In the genomic region with DNA sequence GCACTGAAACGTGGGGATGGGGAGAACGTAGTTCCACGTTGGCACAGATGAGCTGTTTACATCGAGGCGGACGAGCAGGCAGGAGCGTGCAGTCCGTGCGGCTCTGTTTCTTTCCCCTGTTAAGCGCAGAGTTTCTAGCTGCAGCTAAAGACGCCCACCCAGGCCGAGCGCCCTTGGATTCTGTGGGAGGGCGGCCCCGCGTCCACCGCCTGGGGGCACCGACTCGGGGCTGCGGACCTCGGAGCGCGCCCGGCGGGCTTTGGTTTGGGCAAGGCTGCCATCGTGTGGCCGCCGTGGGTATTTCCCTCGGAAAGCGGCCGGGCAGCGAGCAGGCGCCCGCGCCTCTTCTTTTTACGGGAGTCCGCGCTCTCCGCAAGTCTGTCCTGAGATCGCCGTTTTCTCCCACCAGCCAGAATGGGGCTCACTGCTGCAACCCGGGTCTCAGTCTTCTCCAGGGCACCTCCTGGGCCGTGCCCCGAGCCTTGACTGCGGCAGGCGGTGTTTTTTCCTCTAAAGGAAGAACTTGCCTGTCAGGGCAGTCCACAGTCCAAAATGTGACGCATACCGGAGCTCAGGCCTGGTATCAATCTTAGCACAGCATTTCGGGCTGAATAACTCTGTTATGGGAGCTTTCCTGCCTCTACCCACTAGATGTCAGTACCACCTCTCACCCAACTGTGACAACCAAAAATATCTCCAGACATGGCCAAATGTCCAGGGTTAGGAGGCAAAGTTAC, we compare ENCODE assay signal across 1 cellular context.
TF ChIP-seq lines count a peak whose summit lies in the region.

No MANE protein-coding gene starts in this region.

TF ChIP-seq in HepG2, 621 proteins besides CTCF, POLR2A, EP300 and RAD21 (continued from another document and continues in another):
- no peak for TF ChIP-seq TBX3 (IDR thresholded peaks at IDR 0.05; ENCODE audit: borderline replicate concordance)
- TF ChIP-seq PHF21A (CRISPR knock-in tag; IDR thresholded peaks at IDR 0.05) = no peak; the same call in 1 of the 2 replicates
- TF ChIP-seq, protein P1, sequence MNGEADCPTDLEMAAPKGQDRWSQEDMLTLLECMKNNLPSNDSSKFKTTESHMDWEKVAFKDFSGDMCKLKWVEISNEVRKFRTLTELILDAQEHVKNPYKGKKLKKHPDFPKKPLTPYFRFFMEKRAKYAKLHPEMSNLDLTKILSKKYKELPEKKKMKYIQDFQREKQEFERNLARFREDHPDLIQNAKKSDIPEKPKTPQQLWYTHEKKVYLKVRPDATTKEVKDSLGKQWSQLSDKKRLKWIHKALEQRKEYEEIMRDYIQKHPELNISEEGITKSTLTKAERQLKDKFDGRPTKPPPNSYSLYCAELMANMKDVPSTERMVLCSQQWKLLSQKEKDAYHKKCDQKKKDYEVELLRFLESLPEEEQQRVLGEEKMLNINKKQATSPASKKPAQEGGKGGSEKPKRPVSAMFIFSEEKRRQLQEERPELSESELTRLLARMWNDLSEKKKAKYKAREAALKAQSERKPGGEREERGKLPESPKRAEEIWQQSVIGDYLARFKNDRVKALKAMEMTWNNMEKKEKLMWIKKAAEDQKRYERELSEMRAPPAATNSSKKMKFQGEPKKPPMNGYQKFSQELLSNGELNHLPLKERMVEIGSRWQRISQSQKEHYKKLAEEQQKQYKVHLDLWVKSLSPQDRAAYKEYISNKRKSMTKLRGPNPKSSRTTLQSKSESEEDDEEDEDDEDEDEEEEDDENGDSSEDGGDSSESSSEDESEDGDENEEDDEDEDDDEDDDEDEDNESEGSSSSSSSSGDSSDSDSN (CRISPR knock-in tag; IDR thresholded peaks at IDR 0.05) = peak; percentile 27; the same call in 1 of the 2 replicates
- no peak for TF ChIP-seq ZNF343 (CRISPR knock-in tag; IDR thresholded peaks at IDR 0.05)
- TF ChIP-seq, protein P2, sequence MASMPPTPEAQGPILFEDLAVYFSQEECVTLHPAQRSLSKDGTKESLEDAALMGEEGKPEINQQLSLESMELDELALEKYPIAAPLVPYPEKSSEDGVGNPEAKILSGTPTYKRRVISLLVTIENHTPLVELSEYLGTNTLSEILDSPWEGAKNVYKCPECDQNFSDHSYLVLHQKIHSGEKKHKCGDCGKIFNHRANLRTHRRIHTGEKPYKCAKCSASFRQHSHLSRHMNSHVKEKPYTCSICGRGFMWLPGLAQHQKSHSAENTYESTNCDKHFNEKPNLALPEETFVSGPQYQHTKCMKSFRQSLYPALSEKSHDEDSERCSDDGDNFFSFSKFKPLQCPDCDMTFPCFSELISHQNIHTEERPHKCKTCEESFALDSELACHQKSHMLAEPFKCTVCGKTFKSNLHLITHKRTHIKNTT (CRISPR knock-in tag; IDR thresholded peaks at IDR 0.05) = no peak
- TF ChIP-seq ZKSCAN8 (CRISPR knock-in tag; IDR thresholded peaks at IDR 0.05; ENCODE audit: borderline replicate concordance) = no peak
- TF ChIP-seq HNRNPL (IDR thresholded peaks at IDR 0.05; ENCODE audit: low read depth, low read length) = no peak
- TF ChIP-seq HOXA3 (CRISPR knock-in tag; IDR thresholded peaks at IDR 0.05) = no peak
- TF ChIP-seq, protein P3, sequence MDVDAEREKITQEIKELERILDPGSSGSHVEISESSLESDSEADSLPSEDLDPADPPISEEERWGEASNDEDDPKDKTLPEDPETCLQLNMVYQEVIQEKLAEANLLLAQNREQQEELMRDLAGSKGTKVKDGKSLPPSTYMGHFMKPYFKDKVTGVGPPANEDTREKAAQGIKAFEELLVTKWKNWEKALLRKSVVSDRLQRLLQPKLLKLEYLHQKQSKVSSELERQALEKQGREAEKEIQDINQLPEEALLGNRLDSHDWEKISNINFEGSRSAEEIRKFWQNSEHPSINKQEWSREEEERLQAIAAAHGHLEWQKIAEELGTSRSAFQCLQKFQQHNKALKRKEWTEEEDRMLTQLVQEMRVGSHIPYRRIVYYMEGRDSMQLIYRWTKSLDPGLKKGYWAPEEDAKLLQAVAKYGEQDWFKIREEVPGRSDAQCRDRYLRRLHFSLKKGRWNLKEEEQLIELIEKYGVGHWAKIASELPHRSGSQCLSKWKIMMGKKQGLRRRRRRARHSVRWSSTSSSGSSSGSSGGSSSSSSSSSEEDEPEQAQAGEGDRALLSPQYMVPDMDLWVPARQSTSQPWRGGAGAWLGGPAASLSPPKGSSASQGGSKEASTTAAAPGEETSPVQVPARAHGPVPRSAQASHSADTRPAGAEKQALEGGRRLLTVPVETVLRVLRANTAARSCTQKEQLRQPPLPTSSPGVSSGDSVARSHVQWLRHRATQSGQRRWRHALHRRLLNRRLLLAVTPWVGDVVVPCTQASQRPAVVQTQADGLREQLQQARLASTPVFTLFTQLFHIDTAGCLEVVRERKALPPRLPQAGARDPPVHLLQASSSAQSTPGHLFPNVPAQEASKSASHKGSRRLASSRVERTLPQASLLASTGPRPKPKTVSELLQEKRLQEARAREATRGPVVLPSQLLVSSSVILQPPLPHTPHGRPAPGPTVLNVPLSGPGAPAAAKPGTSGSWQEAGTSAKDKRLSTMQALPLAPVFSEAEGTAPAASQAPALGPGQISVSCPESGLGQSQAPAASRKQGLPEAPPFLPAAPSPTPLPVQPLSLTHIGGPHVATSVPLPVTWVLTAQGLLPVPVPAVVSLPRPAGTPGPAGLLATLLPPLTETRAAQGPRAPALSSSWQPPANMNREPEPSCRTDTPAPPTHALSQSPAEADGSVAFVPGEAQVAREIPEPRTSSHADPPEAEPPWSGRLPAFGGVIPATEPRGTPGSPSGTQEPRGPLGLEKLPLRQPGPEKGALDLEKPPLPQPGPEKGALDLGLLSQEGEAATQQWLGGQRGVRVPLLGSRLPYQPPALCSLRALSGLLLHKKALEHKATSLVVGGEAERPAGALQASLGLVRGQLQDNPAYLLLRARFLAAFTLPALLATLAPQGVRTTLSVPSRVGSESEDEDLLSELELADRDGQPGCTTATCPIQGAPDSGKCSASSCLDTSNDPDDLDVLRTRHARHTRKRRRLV (CRISPR knock-in tag; IDR thresholded peaks at IDR 0.05) = no peak
- no peak for TF ChIP-seq ONECUT2 (CRISPR knock-in tag; IDR thresholded peaks at IDR 0.05)
- no peak for TF ChIP-seq ZNF331 (CRISPR knock-in tag; IDR thresholded peaks at IDR 0.05)
- TF ChIP-seq NFRKB (IDR thresholded peaks at IDR 0.05) = no peak
- peak; percentile 47; the same call in 1 of the 2 replicates for TF ChIP-seq SALL1 (CRISPR knock-in tag; IDR thresholded peaks at IDR 0.05)
- no peak for TF ChIP-seq ZIK1 (CRISPR knock-in tag; IDR thresholded peaks at IDR 0.05; ENCODE audit: borderline replicate concordance, low read depth)
- peak; percentile 59; the same call in 1 of the 2 replicates for TF ChIP-seq ZNF205 (CRISPR knock-in tag; IDR thresholded peaks at IDR 0.05)
- TF ChIP-seq, protein P4, sequence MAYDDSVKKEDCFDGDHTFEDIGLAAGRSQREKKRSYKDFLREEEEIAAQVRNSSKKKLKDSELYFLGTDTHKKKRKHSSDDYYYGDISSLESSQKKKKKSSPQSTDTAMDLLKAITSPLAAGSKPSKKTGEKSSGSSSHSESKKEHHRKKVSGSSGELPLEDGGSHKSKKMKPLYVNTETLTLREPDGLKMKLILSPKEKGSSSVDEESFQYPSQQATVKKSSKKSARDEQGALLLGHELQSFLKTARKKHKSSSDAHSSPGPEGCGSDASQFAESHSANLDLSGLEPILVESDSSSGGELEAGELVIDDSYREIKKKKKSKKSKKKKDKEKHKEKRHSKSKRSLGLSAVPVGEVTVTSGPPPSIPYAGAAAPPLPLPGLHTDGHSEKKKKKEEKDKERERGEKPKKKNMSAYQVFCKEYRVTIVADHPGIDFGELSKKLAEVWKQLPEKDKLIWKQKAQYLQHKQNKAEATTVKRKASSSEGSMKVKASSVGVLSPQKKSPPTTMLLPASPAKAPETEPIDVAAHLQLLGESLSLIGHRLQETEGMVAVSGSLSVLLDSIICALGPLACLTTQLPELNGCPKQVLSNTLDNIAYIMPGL (CRISPR knock-in tag; IDR thresholded peaks at IDR 0.05; ENCODE audit: borderline replicate concordance in 1 of 2, low read depth in 1 of 2) = peak; percentile 58 to 78; a peak in 3 of 4 replicates
- TF ChIP-seq DMAP1 (CRISPR knock-in tag; IDR thresholded peaks at IDR 0.05) = no peak
- no peak for TF ChIP-seq HES4 (CRISPR knock-in tag; IDR thresholded peaks at IDR 0.05; ENCODE audit: borderline replicate concordance)
- no peak for TF ChIP-seq FOXP1 (IDR thresholded peaks at IDR 0.05)
- no peak for TF ChIP-seq FOXP1 (CRISPR knock-in tag; IDR thresholded peaks at IDR 0.05)
- TF ChIP-seq, protein P5, sequence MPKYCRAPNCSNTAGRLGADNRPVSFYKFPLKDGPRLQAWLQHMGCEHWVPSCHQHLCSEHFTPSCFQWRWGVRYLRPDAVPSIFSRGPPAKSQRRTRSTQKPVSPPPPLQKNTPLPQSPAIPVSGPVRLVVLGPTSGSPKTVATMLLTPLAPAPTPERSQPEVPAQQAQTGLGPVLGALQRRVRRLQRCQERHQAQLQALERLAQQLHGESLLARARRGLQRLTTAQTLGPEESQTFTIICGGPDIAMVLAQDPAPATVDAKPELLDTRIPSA (CRISPR knock-in tag; IDR thresholded peaks at IDR 0.05; ENCODE audit: borderline replicate concordance) = no peak
- TF ChIP-seq, protein P6, sequence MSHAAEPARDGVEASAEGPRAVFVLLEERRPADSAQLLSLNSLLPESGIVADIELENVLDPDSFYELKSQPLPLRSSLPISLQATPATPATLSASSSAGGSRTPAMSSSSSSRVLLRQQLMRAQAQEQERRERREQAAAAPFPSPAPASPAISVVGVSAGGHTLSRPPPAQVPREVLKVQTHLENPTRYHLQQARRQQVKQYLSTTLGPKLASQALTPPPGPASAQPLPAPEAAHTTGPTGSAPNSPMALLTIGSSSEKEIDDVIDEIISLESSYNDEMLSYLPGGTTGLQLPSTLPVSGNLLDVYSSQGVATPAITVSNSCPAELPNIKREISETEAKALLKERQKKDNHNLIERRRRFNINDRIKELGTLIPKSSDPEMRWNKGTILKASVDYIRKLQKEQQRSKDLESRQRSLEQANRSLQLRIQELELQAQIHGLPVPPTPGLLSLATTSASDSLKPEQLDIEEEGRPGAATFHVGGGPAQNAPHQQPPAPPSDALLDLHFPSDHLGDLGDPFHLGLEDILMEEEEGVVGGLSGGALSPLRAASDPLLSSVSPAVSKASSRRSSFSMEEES (CRISPR knock-in tag; IDR thresholded peaks at IDR 0.05) = no peak
- TF ChIP-seq KDM3A (CRISPR knock-in tag; IDR thresholded peaks at IDR 0.05; ENCODE audit: low read depth) = no peak
- no peak for TF ChIP-seq KAT7 (CRISPR knock-in tag; IDR thresholded peaks at IDR 0.05; ENCODE audit: borderline replicate concordance)
- no peak for TF ChIP-seq KLF16 (CRISPR knock-in tag; IDR thresholded peaks at IDR 0.05)
- TF ChIP-seq PHF5A (CRISPR knock-in tag; IDR thresholded peaks at IDR 0.05; ENCODE audit: low read depth, unreplicated experiment) = no peak
- no peak for TF ChIP-seq ZNF543 (CRISPR knock-in tag; IDR thresholded peaks at IDR 0.05)
- TF ChIP-seq TAF15 (IDR thresholded peaks at IDR 0.05; ENCODE audit: low read depth, low read length, poor library complexity, severe bottlenecking) = no peak
- TF ChIP-seq MBD4 (IDR thresholded peaks at IDR 0.05; ENCODE audit: borderline replicate concordance, low read length) = no peak
- TF ChIP-seq SKI (IDR thresholded peaks at IDR 0.05; ENCODE audit: partially characterized antibody) = no peak
- no peak for TF ChIP-seq HDAC2 (CRISPR knock-in tag; IDR thresholded peaks at IDR 0.05)
- peak; percentile 44; the same call in 1 of the 2 replicates for TF ChIP-seq MEF2D (CRISPR knock-in tag; IDR thresholded peaks at IDR 0.05)
- TF ChIP-seq ZNF850 (CRISPR knock-in tag; conservative IDR thresholded peaks at IDR 0.05) = no peak
- TF ChIP-seq HNRNPK (IDR thresholded peaks at IDR 0.05; ENCODE audit: low read depth, low read length, poor library complexity, severe bottlenecking) = no peak
- no peak for TF ChIP-seq SMAD3 (CRISPR knock-in tag; IDR thresholded peaks at IDR 0.05)
- TF ChIP-seq ZNF484 (CRISPR knock-in tag; IDR thresholded peaks at IDR 0.05; ENCODE audit: borderline replicate concordance, low read depth) = no peak
- no peak for TF ChIP-seq MIER3 (CRISPR knock-in tag; IDR thresholded peaks at IDR 0.05; ENCODE audit: borderline replicate concordance)
- TF ChIP-seq KLF12 (CRISPR knock-in tag; IDR thresholded peaks at IDR 0.05; ENCODE audit: borderline replicate concordance) = no peak
- TF ChIP-seq ZEB1 (IDR thresholded peaks at IDR 0.05; ENCODE audit: insufficient replicate concordance, low read depth) = no peak
- peak; percentile 73 for TF ChIP-seq RNF2 (conservative IDR thresholded peaks at IDR 0.05; ENCODE audit: low read depth)
- TF ChIP-seq ZNF605 (CRISPR knock-in tag; IDR thresholded peaks at IDR 0.05) = peak; percentile 33; the same call in 1 of the 2 replicates
- TF ChIP-seq NFKB2 (CRISPR knock-in tag; IDR thresholded peaks at IDR 0.05; ENCODE audit: borderline replicate concordance) = no peak
- TF ChIP-seq RXRA (CRISPR knock-in tag; IDR thresholded peaks at IDR 0.05) = peak; percentile 12; the same call in 1 of the 2 replicates
- TF ChIP-seq, protein P7, sequence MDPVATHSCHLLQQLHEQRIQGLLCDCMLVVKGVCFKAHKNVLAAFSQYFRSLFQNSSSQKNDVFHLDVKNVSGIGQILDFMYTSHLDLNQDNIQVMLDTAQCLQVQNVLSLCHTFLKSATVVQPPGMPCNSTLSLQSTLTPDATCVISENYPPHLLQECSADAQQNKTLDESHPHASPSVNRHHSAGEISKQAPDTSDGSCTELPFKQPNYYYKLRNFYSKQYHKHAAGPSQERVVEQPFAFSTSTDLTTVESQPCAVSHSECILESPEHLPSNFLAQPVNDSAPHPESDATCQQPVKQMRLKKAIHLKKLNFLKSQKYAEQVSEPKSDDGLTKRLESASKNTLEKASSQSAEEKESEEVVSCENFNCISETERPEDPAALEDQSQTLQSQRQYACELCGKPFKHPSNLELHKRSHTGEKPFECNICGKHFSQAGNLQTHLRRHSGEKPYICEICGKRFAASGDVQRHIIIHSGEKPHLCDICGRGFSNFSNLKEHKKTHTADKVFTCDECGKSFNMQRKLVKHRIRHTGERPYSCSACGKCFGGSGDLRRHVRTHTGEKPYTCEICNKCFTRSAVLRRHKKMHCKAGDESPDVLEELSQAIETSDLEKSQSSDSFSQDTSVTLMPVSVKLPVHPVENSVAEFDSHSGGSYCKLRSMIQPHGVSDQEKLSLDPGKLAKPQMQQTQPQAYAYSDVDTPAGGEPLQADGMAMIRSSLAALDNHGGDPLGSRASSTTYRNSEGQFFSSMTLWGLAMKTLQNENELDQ (CRISPR knock-in tag; IDR thresholded peaks at IDR 0.05; ENCODE audit: borderline replicate concordance) = no peak
- TF ChIP-seq, protein P8, sequence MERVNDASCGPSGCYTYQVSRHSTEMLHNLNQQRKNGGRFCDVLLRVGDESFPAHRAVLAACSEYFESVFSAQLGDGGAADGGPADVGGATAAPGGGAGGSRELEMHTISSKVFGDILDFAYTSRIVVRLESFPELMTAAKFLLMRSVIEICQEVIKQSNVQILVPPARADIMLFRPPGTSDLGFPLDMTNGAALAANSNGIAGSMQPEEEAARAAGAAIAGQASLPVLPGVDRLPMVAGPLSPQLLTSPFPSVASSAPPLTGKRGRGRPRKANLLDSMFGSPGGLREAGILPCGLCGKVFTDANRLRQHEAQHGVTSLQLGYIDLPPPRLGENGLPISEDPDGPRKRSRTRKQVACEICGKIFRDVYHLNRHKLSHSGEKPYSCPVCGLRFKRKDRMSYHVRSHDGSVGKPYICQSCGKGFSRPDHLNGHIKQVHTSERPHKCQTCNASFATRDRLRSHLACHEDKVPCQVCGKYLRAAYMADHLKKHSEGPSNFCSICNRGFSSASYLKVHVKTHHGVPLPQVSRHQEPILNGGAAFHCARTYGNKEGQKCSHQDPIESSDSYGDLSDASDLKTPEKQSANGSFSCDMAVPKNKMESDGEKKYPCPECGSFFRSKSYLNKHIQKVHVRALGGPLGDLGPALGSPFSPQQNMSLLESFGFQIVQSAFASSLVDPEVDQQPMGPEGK (CRISPR knock-in tag; IDR thresholded peaks at IDR 0.05) = no peak
- no peak for TF ChIP-seq ZFYVE20 (CRISPR knock-in tag; IDR thresholded peaks at IDR 0.05; ENCODE audit: borderline replicate concordance, low read depth)
- no peak for TF ChIP-seq NR2F6 (IDR thresholded peaks at IDR 0.05)
- TF ChIP-seq NR2F6 (CRISPR knock-in tag; IDR thresholded peaks at IDR 0.05) = no peak
- no peak for TF ChIP-seq KDM5A (IDR thresholded peaks at IDR 0.05; ENCODE audit: borderline replicate concordance, low read length)
